Comparison of ENCODE assay signal across 8 cellular contexts in the genomic region with DNA sequence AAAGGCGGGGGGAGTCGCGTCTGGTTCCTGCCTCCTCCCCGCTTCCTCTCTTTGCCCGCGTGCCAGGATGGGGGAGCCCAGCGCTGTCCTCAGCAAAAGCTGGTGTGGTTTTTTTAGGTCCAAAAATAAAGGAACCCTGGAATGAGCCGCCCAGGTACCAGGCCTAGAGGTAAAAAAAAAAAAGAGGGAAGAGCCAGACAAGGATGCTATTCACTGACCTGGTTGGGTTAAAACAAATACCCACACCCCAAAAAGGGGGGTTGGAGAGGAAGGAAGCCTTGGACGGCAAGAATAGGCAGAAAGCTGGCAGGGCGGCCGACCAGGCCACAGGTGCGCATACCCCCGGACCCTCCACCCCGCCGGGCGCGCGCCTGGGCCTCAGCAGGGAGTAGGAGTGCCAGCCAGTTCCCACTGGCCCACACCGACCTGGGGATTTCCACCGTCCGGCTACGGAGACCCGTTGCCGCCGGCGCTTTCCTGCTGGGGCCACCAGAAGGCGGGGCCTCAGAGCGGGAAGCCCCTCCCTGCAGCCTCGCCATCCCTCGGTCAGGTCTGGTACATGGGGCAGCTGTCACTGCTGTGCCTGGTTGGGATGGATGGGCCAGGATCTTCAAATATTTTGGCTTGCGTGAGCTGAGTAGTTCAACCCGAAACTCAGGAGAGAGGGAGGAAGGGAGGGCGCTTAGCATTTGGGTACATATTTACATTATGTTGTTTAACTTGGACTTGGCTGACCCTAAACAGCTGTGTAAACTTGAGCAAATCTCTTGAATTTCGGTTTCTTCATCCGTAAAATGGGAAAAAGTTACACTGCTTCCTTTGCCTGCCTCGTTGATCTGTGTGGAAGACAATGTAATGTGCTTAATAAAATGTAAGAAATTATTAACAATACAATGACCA. TPM values are rescaled to one million over a fixed set of nuclear protein-coding genes. Genes with fewer than 3 reads are reported as not detected.
DNase-seq lines count a peak whose midpoint lies in the region; ATAC-seq and TF ChIP-seq lines count a peak whose summit lies in the region.

No MANE protein-coding gene starts in this region.

- H3K4me2 ChIP-seq in mesendoderm (ENCODE audit: low read length) = peak overlapping the region; percentile 65

- H3K27ac ChIP-seq in mesendoderm (ENCODE audit: low read depth, low read length) = peak overlapping the region; percentile 83

- H3K4me3 ChIP-seq in BJ (ENCODE audit: low read depth, low read length) (peak overlapping the region; percentile 62), mesendoderm (ENCODE audit: low read length) (peak overlapping the region; percentile 14)

- no peak overlapping the region for H3K23ac ChIP-seq in mesendoderm (ENCODE audit: low read length)

- POLR2A ChIA-PET in BJ (lab: Charles Lee) = interaction anchor here (0.6 kb wide), 1 partner anchor 30 kb away, joined by 6 read pairs; no protein-coding TSS in a partner anchor
- POLR2A ChIA-PET in activated CD4-positive, alpha-beta memory T cell treated with anti-CD3 and anti-CD28 coated beads for 36 hours (lab: Charles Lee) = interaction anchor here (0.9 to 3.0 kb wide), 8 partner anchors 9 to 78 kb away, joined by 3 to 17 read pairs (median 4); no protein-coding TSS in a partner anchor

- no peak overlapping the region for H4K5ac ChIP-seq in mesendoderm (ENCODE audit: low read length)

- peak; percentile 82 for TF ChIP-seq POLR2A in GM19193 (IDR thresholded peaks at IDR 0.05; ENCODE audit: extremely low read depth, insufficient read depth, insufficient read length)

- H3K36me3 ChIP-seq in BJ (ENCODE audit: control insufficient read depth, insufficient read depth, low read length) (no peaks in the 10 kb centered on the region), mesendoderm (ENCODE audit: control insufficient read depth, insufficient read depth, low read length) (no peaks in the 10 kb centered on the region)

- intact Hi-C loops in activated CD4-positive, alpha-beta memory T cell treated with anti-CD3 and anti-CD28 coated beads for 36 hours (cut with micrococcal nuclease) = loop anchor here (1.0 to 10.0 kb wide), 3 partner anchors 10 to 1479 kb away; no protein-coding TSS in a partner anchor

- H3K4me1 ChIP-seq in mesendoderm (ENCODE audit: control insufficient read depth, low read depth, low read length) = peaks cover 13% of the 10 kb centered on the region

- H2BK5ac ChIP-seq in mesendoderm (ENCODE audit: low read length) = peak overlapping the region; percentile 18

- no peak for TF ChIP-seq CTCF in BJ (IDR thresholded peaks at IDR 0.05; ENCODE audit: insufficient read depth, low read depth, low read length)

- peak overlapping the region; percentile 72 for H3K9ac ChIP-seq in mesendoderm (ENCODE audit: low read length)

- peak overlapping the region; percentile 64 for H3K4ac ChIP-seq in mesendoderm (ENCODE audit: low read depth, low read length)

- peaks cover 1% of the 10 kb centered on the region for H3K36me3 Mint-ChIP-seq in activated CD4-positive, alpha-beta memory T cell treated with anti-CD3 and anti-CD28 coated beads for 36 hours

- peak overlapping the region; percentile 94 for H3K4me3 Mint-ChIP-seq in activated CD4-positive, alpha-beta memory T cell treated with anti-CD3 and anti-CD28 coated beads for 36 hours

- no peak overlapping the region for H2AK5ac ChIP-seq in mesendoderm (ENCODE audit: low read length)

- peak; percentile 68 for ATAC-seq in HG03342 (IDR thresholded peaks at IDR 0.05; ENCODE audit: unreplicated experiment)

- no peaks in the 10 kb centered on the region for H3K27me3 Mint-ChIP-seq in activated CD4-positive, alpha-beta memory T cell treated with anti-CD3 and anti-CD28 coated beads for 36 hours

- no peak for DNase-seq in BJ (ENCODE audit: low read depth)
- peak; percentile 83 for DNase-seq in NCI-H510A (lab: John Stamatoyannopoulos, UW)
- peak; percentile 95 for DNase-seq in activated CD4-positive, alpha-beta memory T cell treated with anti-CD3 and anti-CD28 coated beads for 36 hours
- DNase-seq in effector CD4-positive, alpha-beta T cell = peak; percentile 74
- peak; percentile 92 for DNase-seq in mesendoderm
- peak; percentile 86 to 87 for DNase-seq in stimulated activated CD8-positive, alpha-beta memory T cell treated with anti-CD3 and anti-CD28 coated beads, Interleukin-15, amount 100 ng/mL, for 48 hours (ENCODE audit: low read depth in 2 of 2)

- peak overlapping the region; percentile 95 for H4K8ac ChIP-seq in mesendoderm (ENCODE audit: low read depth, low read length)

- peak overlapping the region; percentile 46 for H3K18ac ChIP-seq in mesendoderm (ENCODE audit: low read length)

- H3K4me1 Mint-ChIP-seq in activated CD4-positive, alpha-beta memory T cell treated with anti-CD3 and anti-CD28 coated beads for 36 hours (ENCODE audit: low read depth) = peaks cover 72% of the 10 kb centered on the region

- H2BK120ac ChIP-seq in mesendoderm (ENCODE audit: low read depth, low read length) = peak overlapping the region; percentile 66

- H3K79me1 ChIP-seq in mesendoderm (ENCODE audit: low read length) = no peaks in the 10 kb centered on the region

- H3K27me3 ChIP-seq in BJ (ENCODE audit: control insufficient read depth, insufficient read depth, low read length) (no peaks in the 10 kb centered on the region), mesendoderm (ENCODE audit: insufficient read depth, low read length, poor library complexity) (no peaks in the 10 kb centered on the region)

- peak overlapping the region; percentile 91 for H3K56ac ChIP-seq in mesendoderm (ENCODE audit: low read length)

- H3K27ac Mint-ChIP-seq in activated CD4-positive, alpha-beta memory T cell treated with anti-CD3 and anti-CD28 coated beads for 36 hours = peak overlapping the region; percentile 98

- no peaks in the 10 kb centered on the region for H3K9me3 Mint-ChIP-seq in activated CD4-positive, alpha-beta memory T cell treated with anti-CD3 and anti-CD28 coated beads for 36 hours

- no peaks in the 10 kb centered on the region for H3K79me2 ChIP-seq in mesendoderm (ENCODE audit: control insufficient read depth, insufficient read depth, low read length)

- H2BK15ac ChIP-seq in mesendoderm (replicated peaks; ENCODE audit: low read depth) = peak overlapping the region; percentile 10

- CTCF ChIA-PET in BJ (lab: Yijun Ruan, JAX) = interaction anchor here (0.9 to 1.7 kb wide), 4 partner anchors 19 to 158 kb away, joined by 3 to 7 read pairs (median 5); no protein-coding TSS in a partner anchor
- CTCF ChIA-PET in activated CD4-positive, alpha-beta memory T cell treated with anti-CD3 and anti-CD28 coated beads for 36 hours (lab: Charles Lee) = interaction anchor here (1.0 to 4.7 kb wide), 5 partner anchors 20 to 160 kb away, joined by 3 to 23 read pairs (median 4); no protein-coding TSS in a partner anchor

- WGBS in mesendoderm (ENCODE audit: extremely low coverage, insufficient coverage, low lambda C conversion rate) = no CpG with 5 or more reads among the region's 36 CpGs

RNA-seq across cellular contexts. Expression of gene IRF2BPL, which starts 5.4 kb away (rescaled TPM):
- 11.3 and 17.6 TPM in 2 replicates for polyA plus RNA-seq in BJ (2011; rRNA removed)
- 11.8 and 15.8 TPM in 2 replicates for polyA minus RNA-seq in BJ (2011; rRNA and poly(A)+ RNA removed)
- 10 to 100 TPM; 38.5 to 41.1 TPM for total RNA-seq in activated CD4-positive, alpha-beta memory T cell treated with anti-CD3 and anti-CD28 coated beads for 36 hours
- polyA plus RNA-seq in mesendoderm (2013, experiment 1 of 2) = 15.8 TPM
- polyA plus RNA-seq in mesendoderm (2013, experiment 2 of 2) = 15.9 TPM
